ENCODE assay signal across 8 cellular contexts in genomic region chr1:154609398-154610380, GRCh38. TPM values are rescaled to one million over a fixed set of nuclear protein-coding genes. Genes with fewer than 3 reads are reported as not detected.
DNase-seq lines count a peak whose midpoint lies in the region; ATAC-seq and TF ChIP-seq lines count a peak whose summit lies in the region.

No MANE protein-coding gene starts in this region.

- H3K4me3 Mint-ChIP-seq in IgD-negative memory B cell, result peak overlapping the region; percentile 91 to 100 (median 98)
- H3K4me3 Mint-ChIP-seq in activated CD4-positive, alpha-beta T cell treated with anti-CD3 and anti-CD28 coated beads, Interleukin-2, amount 10 ng/mL, durations not matched to agents 24 days and 14 days, result peak overlapping the region; percentile 92

- DNase-seq in AG10803 (ENCODE audit: low read depth), result peak; percentile 32
- peak; percentile 86 for DNase-seq in activated CD4-positive, alpha-beta T cell treated with anti-CD3 and anti-CD28 coated beads, Interleukin-2, amount 10 ng/mL, durations not matched to agents 24 days and 14 days
- no peak for DNase-seq in esophagus muscularis mucosa (ENCODE audit: extremely low spot score)
- DNase-seq in stimulated activated CD4-positive, alpha-beta T cell treated with anti-CD3 and anti-CD28 coated beads, Interleukin-12 subunit alpha, Interleukin-12 subunit beta, amount 100 ng/mL, for 4 hours, result peak; percentile 43
- no peak for DNase-seq in NCI-H2029 (lab: John Stamatoyannopoulos, UW)

- TF ChIP-seq POLR2A in esophagus muscularis mucosa (IDR thresholded peaks at IDR 0.05; ENCODE audit: low read depth), result no peak

- peaks cover 39 to 46% (median 40%) of the 10 kb centered on the region in 3 donors for H3K4me1 Mint-ChIP-seq in IgD-negative memory B cell
- peaks cover 61% of the 10 kb centered on the region for H3K4me1 Mint-ChIP-seq in activated CD4-positive, alpha-beta T cell treated with anti-CD3 and anti-CD28 coated beads, Interleukin-2, amount 10 ng/mL, durations not matched to agents 24 days and 14 days

- peak overlapping the region; percentile 90 to 100 (median 96) for H3K27ac Mint-ChIP-seq in IgD-negative memory B cell
- H3K27ac Mint-ChIP-seq in activated CD4-positive, alpha-beta T cell treated with anti-CD3 and anti-CD28 coated beads, Interleukin-2, amount 10 ng/mL, durations not matched to agents 24 days and 14 days, result peak overlapping the region; percentile 99

- no peaks in the 10 kb centered on the region for H3K36me3 Mint-ChIP-seq in IgD-negative memory B cell
- H3K36me3 Mint-ChIP-seq in activated CD4-positive, alpha-beta T cell treated with anti-CD3 and anti-CD28 coated beads, Interleukin-2, amount 10 ng/mL, durations not matched to agents 24 days and 14 days (ENCODE audit: low read depth), result peaks cover 32% of the 10 kb centered on the region

- WGBS in esophagus muscularis mucosa, result 75% methylated on average over 12 of the region's 12 CpGs

- peaks cover 25 to 58% (median 36%) of the 10 kb centered on the region in 4 donors for H3K4me1 ChIP-seq in esophagus muscularis mucosa

- no peaks in the 10 kb centered on the region for H3K9me3 ChIP-seq in esophagus muscularis mucosa

- H3K36me3 ChIP-seq in esophagus muscularis mucosa, result no peaks in the 10 kb centered on the region

- intact Hi-C loops in activated CD4-positive, alpha-beta T cell treated with anti-CD3 and anti-CD28 coated beads, Interleukin-2, amount 10 ng/mL, durations not matched to agents 24 days and 14 days (cut with micrococcal nuclease), result loop anchor here (1.0 to 10.0 kb wide), 4 partner anchors 18 to 385 kb away; partner anchors contain the start of gene UBAP2L
- intact Hi-C loops in esophagus muscularis mucosa (cut with DNase I), result loop anchor here (5.0 kb wide), 1 partner anchor 52 kb away; the partner anchor contains the start of gene UBE2Q1

- H3K27ac ChIP-seq in esophagus muscularis mucosa (replicated peaks in 1 of 4), result peak overlapping the region; percentile 94 to 99 (median 96)

- TF ChIP-seq CTCF in AG10803 (conservative IDR thresholded peaks at IDR 0.05; ENCODE audit: low read length) (no peak), esophagus muscularis mucosa (IDR thresholded peaks at IDR 0.05) (no peak)

- H3K27me3 Mint-ChIP-seq in IgD-negative memory B cell, result no peaks in the 10 kb centered on the region
- no peaks in the 10 kb centered on the region for H3K27me3 Mint-ChIP-seq in activated CD4-positive, alpha-beta T cell treated with anti-CD3 and anti-CD28 coated beads, Interleukin-2, amount 10 ng/mL, durations not matched to agents 24 days and 14 days

- H3K9me3 Mint-ChIP-seq in IgD-negative memory B cell, result no peaks in the 10 kb centered on the region
- H3K9me3 Mint-ChIP-seq in activated CD4-positive, alpha-beta T cell treated with anti-CD3 and anti-CD28 coated beads, Interleukin-2, amount 10 ng/mL, durations not matched to agents 24 days and 14 days, result no peaks in the 10 kb centered on the region

- TF ChIP-seq EP300 in esophagus muscularis mucosa (IDR thresholded peaks at IDR 0.05), result no peak

- no peaks in the 10 kb centered on the region for H3K27me3 ChIP-seq in esophagus muscularis mucosa

- H3K4me3 ChIP-seq in AG10803 (ENCODE audit: low read length) (no peak overlapping the region), esophagus muscularis mucosa (no peak overlapping the region)

- ATAC-seq in HG03457 (IDR thresholded peaks at IDR 0.05; ENCODE audit: unreplicated experiment), result no peak
- ATAC-seq in GM18498 (IDR thresholded peaks at IDR 0.05; ENCODE audit: unreplicated experiment), result no peak

RNA-seq across cellular contexts. Expression of gene ADAR, which starts 1.7 kb away (rescaled TPM):
- polyA plus RNA-seq in IgD-negative memory B cell, result 141 TPM
- total RNA-seq in activated CD4-positive, alpha-beta T cell treated with anti-CD3 and anti-CD28 coated beads, Interleukin-2, amount 10 ng/mL, durations not matched to agents 24 days and 14 days, result 293 and 306 TPM in 2 replicates
- 10 to 100 TPM; 80.2 to 96.3 (median 87.1) TPM for total RNA-seq in esophagus muscularis mucosa

RNA-seq across cellular contexts. Expression of gene CHRNB2, which starts 42.1 kb away (rescaled TPM):
- polyA plus RNA-seq in IgD-negative memory B cell, result 0.04 TPM
- 0.14 TPM in 1 of 2 replicates, not detected in the other for total RNA-seq in activated CD4-positive, alpha-beta T cell treated with anti-CD3 and anti-CD28 coated beads, Interleukin-2, amount 10 ng/mL, durations not matched to agents 24 days and 14 days
- under 1 TPM; under 0.01 to 0.65 (median 0.19) TPM for total RNA-seq in esophagus muscularis mucosa

RNA-seq across cellular contexts. Expression of gene UBE2Q1, which starts 51.2 kb away (rescaled TPM):
- 9.0 TPM for polyA plus RNA-seq in IgD-negative memory B cell
- 86.6 and 104 TPM in 2 replicates for total RNA-seq in activated CD4-positive, alpha-beta T cell treated with anti-CD3 and anti-CD28 coated beads, Interleukin-2, amount 10 ng/mL, durations not matched to agents 24 days and 14 days
- total RNA-seq in esophagus muscularis mucosa, result 10 to 100 TPM; 23.7 to 41.3 (median 31.3) TPM

Comparison
In these comparisons a context has a peak if more than half of its experiments do, and no peak if none do; other contexts are left out.
1. DNase-seq: peak in AG10803 (single experiment), activated CD4-positive, alpha-beta T cell treated with anti-CD3 and anti-CD28 coated beads, Interleukin-2, amount 10 ng/mL, durations not matched to agents 24 days and 14 days (single experiment) and stimulated activated CD4-positive, alpha-beta T cell treated with anti-CD3 and anti-CD28 coated beads, Interleukin-12 subunit alpha, Interleukin-12 subunit beta, amount 100 ng/mL, for 4 hours (single experiment); none in esophagus muscularis mucosa (single experiment) and NCI-H2029 (single experiment).